24 cellular contexts compared by ENCODE assay signal in the genomic region with DNA sequence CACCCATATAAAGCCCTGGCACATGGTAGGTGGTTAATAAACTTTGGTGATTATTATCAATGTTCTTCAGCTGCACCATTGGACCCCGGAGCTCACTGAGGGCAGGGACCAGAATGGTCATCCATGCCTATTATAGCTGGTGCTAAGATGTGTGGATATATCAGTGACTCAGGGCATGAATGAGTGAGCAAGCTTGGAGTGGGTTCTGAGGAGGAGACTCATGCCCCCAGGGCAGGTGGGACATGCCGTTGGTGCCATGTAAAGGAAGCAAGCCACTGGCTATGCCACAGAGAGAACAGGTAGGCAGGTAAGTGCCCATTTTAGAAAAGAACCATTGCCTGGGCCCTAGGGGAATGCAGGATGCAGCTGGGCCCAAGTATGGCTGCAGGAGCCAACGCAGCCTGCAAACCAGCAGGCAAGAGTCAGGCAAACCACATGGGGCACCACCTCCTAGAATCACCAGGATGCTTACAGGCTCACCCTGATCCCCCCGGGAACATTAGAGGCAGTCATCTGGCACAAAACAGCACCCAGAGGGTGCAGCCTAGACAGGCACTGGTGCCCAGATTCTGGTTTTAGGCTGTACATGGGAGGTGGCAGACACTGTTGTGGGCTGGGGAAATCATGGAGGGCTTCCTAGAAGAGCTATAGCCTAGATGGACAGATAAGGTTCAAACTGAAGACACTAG.
"Had no signal": no experiment of that assay in that cellular context is flagged by ENCODE, and none has a peak within 500 bp of the region (broad histone marks: within the 10 kb centered on the region; RNA-seq: fewer than 3 reads in every experiment).

No MANE protein-coding gene starts in this region.

- DNase-seq: activated CD4-positive, alpha-beta T cell treated with anti-CD3 and anti-CD28 coated beads for 36 hours; activated CD4-positive, CD25-positive, alpha-beta regulatory T cell; activated CD8-positive, alpha-beta memory T cell treated with anti-CD3 and anti-CD28 coated beads, Interleukin-2, amount 10 ng/mL, durations not matched to agents 7 days and 5 days; activated CD8-positive, alpha-beta T cell treated with anti-CD3 and anti-CD28 coated beads, Interleukin-2, amount 10 ng/mL, durations not matched to agents 7 days and 5 days; activated gamma-delta T cell; activated naive CD4-positive, alpha-beta T cell treated with anti-CD3 and anti-CD28 coated beads, Interleukin-2, amount 10 ng/mL, durations not matched to agents 7 days and 5 days; activated naive CD8-positive, alpha-beta T cell treated with anti-CD3 and anti-CD28 coated beads, Interleukin-2, amount 50 U/mL, for 24 hours; amygdala; caudate nucleus; endodermal cell; foreskin fibroblast; heart left ventricle; left cardiac atrium; left ventricle myocardium superior; naive thymus-derived CD4-positive, alpha-beta T cell; occipital lobe; right cardiac atrium; spleen; stimulated activated naive CD8-positive, alpha-beta T cell treated with anti-CD3 and anti-CD28 coated beads, Interleukin-15, Interleukin-2, amounts not matched to agents 100 U/mL and 50 U/mL, for 24 hours; trophoblast cell; uterus had no signal

- H3K9me3 Mint-ChIP-seq: activated naive CD4-positive, alpha-beta T cell treated with anti-CD3 and anti-CD28 coated beads, Interleukin-2, amount 10 ng/mL, durations not matched to agents 7 days and 5 days; activated naive CD8-positive, alpha-beta T cell treated with anti-CD3 and anti-CD28 coated beads, Interleukin-2, amount 50 U/mL, for 24 hours; dendritic cell treated with granulocyte-macrophage colony-stimulating factor and Interleukin-4, amounts not matched to agents 40 ng/mL and 50 ng/mL, for 4 days; endodermal cell; mesothelial cell of epicardium had no signal

- ATAC-seq: activated CD4-positive, alpha-beta T cell treated with anti-CD3 and anti-CD28 coated beads for 36 hours; activated CD8-positive, alpha-beta memory T cell treated with anti-CD3 and anti-CD28 coated beads, Interleukin-2, amount 10 ng/mL, durations not matched to agents 7 days and 5 days; activated CD8-positive, alpha-beta T cell treated with anti-CD3 and anti-CD28 coated beads, Interleukin-2, amount 10 ng/mL, durations not matched to agents 7 days and 5 days; activated naive CD8-positive, alpha-beta T cell treated with anti-CD3 and anti-CD28 coated beads, Interleukin-2, amount 50 U/mL, for 24 hours; esophagus mucosa; heart left ventricle; left cardiac atrium; left ventricle myocardium superior; naive thymus-derived CD4-positive, alpha-beta T cell; right cardiac atrium; stimulated activated naive CD8-positive, alpha-beta T cell treated with anti-CD3 and anti-CD28 coated beads, Interleukin-15, Interleukin-2, amounts not matched to agents 100 U/mL and 50 U/mL, for 24 hours had no signal

- H3K4me3 Mint-ChIP-seq: activated CD4-positive, alpha-beta T cell treated with anti-CD3 and anti-CD28 coated beads for 36 hours; activated CD8-positive, alpha-beta memory T cell treated with anti-CD3 and anti-CD28 coated beads, Interleukin-2, amount 10 ng/mL, durations not matched to agents 7 days and 5 days; activated CD8-positive, alpha-beta T cell treated with anti-CD3 and anti-CD28 coated beads, Interleukin-2, amount 10 ng/mL, durations not matched to agents 7 days and 5 days; activated naive CD4-positive, alpha-beta T cell treated with anti-CD3 and anti-CD28 coated beads, Interleukin-2, amount 10 ng/mL, durations not matched to agents 7 days and 5 days; activated naive CD8-positive, alpha-beta T cell treated with anti-CD3 and anti-CD28 coated beads, Interleukin-2, amount 50 U/mL, for 24 hours; dendritic cell treated with granulocyte-macrophage colony-stimulating factor and Interleukin-4, amounts not matched to agents 40 ng/mL and 50 ng/mL, for 4 days; endodermal cell; mesothelial cell of epicardium; naive thymus-derived CD4-positive, alpha-beta T cell had no signal

- H3K27me3 Mint-ChIP-seq: activated CD4-positive, alpha-beta T cell treated with anti-CD3 and anti-CD28 coated beads for 36 hours; activated CD8-positive, alpha-beta memory T cell treated with anti-CD3 and anti-CD28 coated beads, Interleukin-2, amount 10 ng/mL, durations not matched to agents 7 days and 5 days; activated naive CD8-positive, alpha-beta T cell treated with anti-CD3 and anti-CD28 coated beads, Interleukin-2, amount 50 U/mL, for 24 hours; naive thymus-derived CD4-positive, alpha-beta T cell had no signal

- H3K27ac Mint-ChIP-seq: activated CD4-positive, alpha-beta T cell treated with anti-CD3 and anti-CD28 coated beads for 36 hours; activated CD8-positive, alpha-beta memory T cell treated with anti-CD3 and anti-CD28 coated beads, Interleukin-2, amount 10 ng/mL, durations not matched to agents 7 days and 5 days; activated CD8-positive, alpha-beta T cell treated with anti-CD3 and anti-CD28 coated beads, Interleukin-2, amount 10 ng/mL, durations not matched to agents 7 days and 5 days; activated naive CD4-positive, alpha-beta T cell treated with anti-CD3 and anti-CD28 coated beads, Interleukin-2, amount 10 ng/mL, durations not matched to agents 7 days and 5 days; activated naive CD8-positive, alpha-beta T cell treated with anti-CD3 and anti-CD28 coated beads, Interleukin-2, amount 50 U/mL, for 24 hours; dendritic cell treated with granulocyte-macrophage colony-stimulating factor and Interleukin-4, amounts not matched to agents 40 ng/mL and 50 ng/mL, for 4 days; endodermal cell; mesothelial cell of epicardium; naive thymus-derived CD4-positive, alpha-beta T cell had no signal

- H3K36me3 Mint-ChIP-seq: activated CD8-positive, alpha-beta memory T cell treated with anti-CD3 and anti-CD28 coated beads, Interleukin-2, amount 10 ng/mL, durations not matched to agents 7 days and 5 days; activated naive CD4-positive, alpha-beta T cell treated with anti-CD3 and anti-CD28 coated beads, Interleukin-2, amount 10 ng/mL, durations not matched to agents 7 days and 5 days had no signal
